Comparison of ENCODE assay signal across 8 cellular contexts in the genomic region with DNA sequence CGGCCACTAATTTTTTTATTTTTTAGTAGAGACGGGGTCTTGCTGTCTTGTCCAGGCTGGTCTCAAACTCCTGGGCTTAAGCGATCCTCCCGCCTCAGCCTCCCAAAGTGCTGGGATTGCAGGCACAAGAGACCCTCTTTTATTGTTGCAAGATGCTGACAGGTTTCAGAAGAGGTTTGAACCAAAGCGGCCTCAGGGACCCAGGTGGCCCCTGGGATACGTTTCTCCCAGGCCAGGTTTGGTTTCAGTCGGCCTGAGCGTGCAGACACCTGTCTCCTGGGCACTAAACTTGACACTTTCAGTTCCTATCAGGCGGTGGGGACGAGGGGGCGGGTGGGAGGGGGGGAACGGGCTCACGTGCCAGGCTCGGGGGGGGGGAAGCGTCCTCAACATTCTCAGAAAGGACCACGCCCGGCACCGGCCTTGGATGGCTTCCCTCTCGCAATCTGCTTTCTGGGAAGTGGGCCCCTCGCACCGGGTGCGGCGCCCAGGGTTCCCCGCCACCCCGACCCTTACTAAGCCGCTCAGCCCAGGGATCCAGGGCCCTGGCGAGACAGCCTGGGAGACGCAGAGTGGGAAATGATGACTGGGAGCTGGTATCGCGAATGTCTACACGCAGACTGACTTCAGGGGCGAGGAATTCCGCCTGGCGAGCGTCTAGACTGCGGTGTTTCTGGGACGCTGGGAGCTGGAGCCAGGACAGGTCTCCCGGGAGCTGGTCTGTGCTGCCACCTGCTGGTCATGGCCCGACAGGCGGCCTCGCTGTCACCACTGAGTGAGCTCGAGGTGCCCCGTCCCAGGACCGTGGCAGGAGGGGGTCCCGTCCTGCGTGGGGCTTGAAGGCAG.
DNase-seq lines count a peak whose midpoint lies in the region; ATAC-seq, FAIRE-seq and TF ChIP-seq lines count a peak whose summit lies in the region.

No MANE protein-coding gene starts in this region.

- peak in 12 of 14 donors; percentile 41 to 81 (median 73) for DNase-seq in C1 segment of cervical spinal cord (lab: John Stamatoyannopoulos, UW)
- no peak for DNase-seq in GM19239 (ENCODE audit: insufficient read length, low spot score)
- DNase-seq in Kasumi-1 (lab: John Stamatoyannopoulos, UW) = peak; percentile 45 to 66
- DNase-seq in SW 1271 (lab: John Stamatoyannopoulos, UW) = peak; percentile 43 to 87
- peak; percentile 89 to 97 (median 95) for DNase-seq in adrenal gland
- DNase-seq in left ventricle myocardium inferior = peak; percentile 94
- DNase-seq in psoas muscle = peak; percentile 93 to 96
- peak; percentile 94 for DNase-seq in ureter (ENCODE audit: low spot score)

- ATAC-seq in psoas muscle = peak; percentile 91 to 99 (median 97)

- FAIRE-seq in GM19239 (lab: Jason Lieb, UNC) = peak; percentile 90

- H3K4me1 ChIP-seq in adrenal gland (replicated peaks in 1 of 2) = peaks cover 0 to 4% of the 10 kb centered on the region in 2 donors
- H3K4me1 ChIP-seq in left ventricle myocardium inferior = peaks cover 26% of the 10 kb centered on the region
- no peaks in the 10 kb centered on the region for H3K4me1 ChIP-seq in psoas muscle

- 11 to 16% (median 14%) methylated on average over 17 to 46 of the region's 46 CpGs for WGBS in adrenal gland, 4 donors
- 9 to 11% (median 11%) methylated on average over 45 to 46 of the region's 46 CpGs for WGBS in psoas muscle, 3 donors

- H3K9me3 ChIP-seq in adrenal gland (replicated peaks in 1 of 3) (no peaks in the 10 kb centered on the region), left ventricle myocardium inferior (replicated peaks) (peaks cover 5% of the 10 kb centered on the region), psoas muscle (no peaks in the 10 kb centered on the region)

- H3K4me3 ChIP-seq in adrenal gland = peak overlapping the region in 2 of 4 donors; percentile 35 to 53
- peak overlapping the region; percentile 65 for H3K4me3 ChIP-seq in left ventricle myocardium inferior
- peak overlapping the region; percentile 67 for H3K4me3 ChIP-seq in psoas muscle

- intact Hi-C loops in adrenal gland (cut with DNase I) = loop anchor here (5.0 to 10.0 kb wide), 2 partner anchors 136 to 139 kb away; a partner anchor contains a TSS
- intact Hi-C loops in left ventricle myocardium inferior (cut with micrococcal nuclease) = loop anchor here (5.0 kb wide), 1 partner anchor 139 kb away; no protein-coding TSS in a partner anchor
- intact Hi-C loops in psoas muscle (cut with DNase I) = loop anchor here (1.0 to 5.0 kb wide), 4 partner anchors 32 to 137 kb away; a partner anchor contains a TSS

- no peaks in the 10 kb centered on the region for H3K36me3 ChIP-seq in adrenal gland (replicated peaks in 1 of 2)
- no peaks in the 10 kb centered on the region for H3K36me3 ChIP-seq in left ventricle myocardium inferior
- H3K36me3 ChIP-seq in psoas muscle (ENCODE audit: insufficient read depth in 1 of 2, low read depth in 1 of 2) = no peaks in the 10 kb centered on the region

- H3K27ac ChIP-seq in adrenal gland = peak overlapping the region in 3 of 5 donors; percentile 58 to 85 (median 71)
- H3K27ac ChIP-seq in left ventricle myocardium inferior (replicated peaks) = peak overlapping the region; percentile 87
- H3K27ac ChIP-seq in psoas muscle = peak overlapping the region; percentile 76

- TF ChIP-seq POLR2A in adrenal gland (IDR thresholded peaks at IDR 0.05) = peak in 1 of 2 donors; percentile 50

- TF ChIP-seq CTCF in adrenal gland (IDR thresholded peaks at IDR 0.05) (peak; percentile 87 to 98 (median 97)), left ventricle myocardium inferior (IDR thresholded peaks at IDR 0.05; ENCODE audit: borderline replicate concordance) (peak; percentile 99), psoas muscle (IDR thresholded peaks at IDR 0.05) (peak; percentile 98)

- no peaks in the 10 kb centered on the region for H3K27me3 ChIP-seq in adrenal gland
- peaks cover 7% of the 10 kb centered on the region for H3K27me3 ChIP-seq in left ventricle myocardium inferior (ENCODE audit: low read depth)
- no peaks in the 10 kb centered on the region for H3K27me3 ChIP-seq in psoas muscle (ENCODE audit: insufficient read depth in 3 of 3, low read length in 2 of 3)
